In the genomic region with DNA sequence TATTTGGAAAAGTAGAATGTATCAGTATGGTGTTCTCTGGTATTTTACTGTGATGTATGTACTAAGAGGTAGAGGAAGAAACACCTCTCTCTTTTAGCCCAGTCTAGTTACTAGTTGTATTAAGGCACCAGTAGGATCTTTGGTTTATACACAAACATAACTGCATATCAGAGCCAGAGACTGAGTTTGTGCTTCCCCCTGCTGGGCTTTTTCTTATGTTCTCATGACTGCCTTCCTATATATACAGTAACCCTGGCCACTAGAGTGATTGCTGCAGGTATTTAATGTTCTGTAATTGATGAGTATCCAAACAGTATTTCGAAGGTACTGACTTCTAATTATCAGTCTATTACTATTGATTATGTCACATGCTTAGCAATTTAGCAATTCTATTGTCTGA, we compare ENCODE assay signal across 8 cellular contexts.
DNase-seq lines count a peak whose midpoint lies in the region; ATAC-seq and TF ChIP-seq lines count a peak whose summit lies in the region.

No MANE protein-coding gene starts in this region.

- no peak overlapping the region for H3K23ac ChIP-seq in mesendoderm (ENCODE audit: low read length)

- no peaks in the 10 kb centered on the region for H3K9me3 ChIP-seq in SU-DHL-6 (ENCODE audit: insufficient read depth, low read length)

- H3K56ac ChIP-seq in mesendoderm (ENCODE audit: low read length) = no peak overlapping the region

- WGBS in mesendoderm (ENCODE audit: extremely low coverage, insufficient coverage, low lambda C conversion rate) = no CpG with 5 or more reads among the region's 1 CpG

- H4K8ac ChIP-seq in mesendoderm (ENCODE audit: low read depth, low read length) = no peak overlapping the region

- H3K4me1 ChIP-seq in mesendoderm (ENCODE audit: control insufficient read depth, low read depth, low read length) = no peaks in the 10 kb centered on the region

- ATAC-seq in GM21786 (IDR thresholded peaks at IDR 0.05; ENCODE audit: unreplicated experiment) = no peak
- no peak for ATAC-seq in HG02870 (IDR thresholded peaks at IDR 0.05; ENCODE audit: unreplicated experiment)
- ATAC-seq in GM19023 (IDR thresholded peaks at IDR 0.05; ENCODE audit: unreplicated experiment) = no peak

- H3K9ac ChIP-seq in SU-DHL-6 (ENCODE audit: low read length) (no peak overlapping the region), mesendoderm (ENCODE audit: low read length) (no peak overlapping the region)

- no peaks in the 10 kb centered on the region for H3F3A ChIP-seq in SU-DHL-6 (ENCODE audit: insufficient read depth)

- no peaks in the 10 kb centered on the region for H3K79me1 ChIP-seq in mesendoderm (ENCODE audit: low read length)

- H3K4me2 ChIP-seq in SU-DHL-6 (ENCODE audit: low read depth, low read length, poor library complexity, severe bottlenecking) = no peak overlapping the region
- H3K4me2 ChIP-seq in mesendoderm (ENCODE audit: low read length) = no peak overlapping the region

- H4K5ac ChIP-seq in mesendoderm (ENCODE audit: low read length) = no peak overlapping the region

- no peaks in the 10 kb centered on the region for H4K20me1 ChIP-seq in SU-DHL-6 (ENCODE audit: low read depth, low read length)

- peak; percentile 56 for TF ChIP-seq CTCF in SU-DHL-6 (IDR thresholded peaks at IDR 0.05; ENCODE audit: insufficient read depth, low read length, poor library complexity, severe bottlenecking)

- no peak overlapping the region for H3K18ac ChIP-seq in mesendoderm (ENCODE audit: low read length)

- no peak overlapping the region for H2BK120ac ChIP-seq in mesendoderm (ENCODE audit: low read depth, low read length)

- no peaks in the 10 kb centered on the region for H3K27me3 ChIP-seq in SU-DHL-6 (ENCODE audit: low read length)
- H3K27me3 ChIP-seq in mesendoderm (ENCODE audit: insufficient read depth, low read length, poor library complexity) = no peaks in the 10 kb centered on the region

- H2BK15ac ChIP-seq in mesendoderm (replicated peaks; ENCODE audit: low read depth) = no peak overlapping the region

- H3K4ac ChIP-seq in mesendoderm (ENCODE audit: low read depth, low read length) = no peak overlapping the region

- no peaks in the 10 kb centered on the region for H3K79me2 ChIP-seq in SU-DHL-6 (ENCODE audit: insufficient read depth, low read length)
- H3K79me2 ChIP-seq in mesendoderm (ENCODE audit: control insufficient read depth, insufficient read depth, low read length) = no peaks in the 10 kb centered on the region

- H3K4me3 ChIP-seq in SU-DHL-6 (ENCODE audit: insufficient read depth, low read length, poor library complexity, severe bottlenecking) (no peak overlapping the region), mesendoderm (ENCODE audit: low read length) (no peak overlapping the region)

- H3K27ac ChIP-seq in SU-DHL-6 (ENCODE audit: low read depth, low read length) (no peak overlapping the region), mesendoderm (ENCODE audit: low read depth, low read length) (no peak overlapping the region)

- no peaks in the 10 kb centered on the region for H3K9me2 ChIP-seq in SU-DHL-6 (replicated peaks; ENCODE audit: insufficient read depth, low read length)

- H2AK5ac ChIP-seq in mesendoderm (ENCODE audit: low read length) = no peak overlapping the region

- H2AFZ ChIP-seq in SU-DHL-6 (ENCODE audit: low read depth, low read length, severe bottlenecking) = peak overlapping the region; percentile 20

- no peak overlapping the region for H2BK5ac ChIP-seq in mesendoderm (ENCODE audit: low read length)

- peak; percentile 24 for DNase-seq in GF-D8 (lab: John Stamatoyannopoulos, UW)
- peak; percentile 72 to 92 (median 80) for DNase-seq in NCI-H1417 (lab: John Stamatoyannopoulos, UW)
- DNase-seq in mesendoderm = peak; percentile 66
- no peak for DNase-seq in activated CD4-positive, alpha-beta T cell treated with anti-CD3 and anti-CD28 coated beads for 4 hours

- H3K36me3 ChIP-seq in SU-DHL-6 (ENCODE audit: low read length) = no peaks in the 10 kb centered on the region
- H3K36me3 ChIP-seq in mesendoderm (ENCODE audit: control insufficient read depth, insufficient read depth, low read length) = no peaks in the 10 kb centered on the region

Comparison
In these comparisons a context has a peak if more than half of its experiments do, and no peak if none do; other contexts are left out.
1. DNase-seq: peak in GF-D8 (single experiment), NCI-H1417 (3 of 3) and mesendoderm (single experiment); none in activated CD4-positive, alpha-beta T cell treated with anti-CD3 and anti-CD28 coated beads for 4 hours (0 of 2).